In genomic region chr7:141490474-141490873, GRCh38 we compare ENCODE assay signal across 30 cellular contexts.
"Had no signal": no experiment of that assay in that cellular context is flagged by ENCODE, and none has a peak within 500 bp of the region (broad histone marks: within the 10 kb centered on the region; RNA-seq: fewer than 3 reads in every experiment).

No MANE protein-coding gene starts in this region.

- H3K27me3 ChIP-seq: brain microvascular endothelial cell, cardiac muscle cell, SJSA1 had no signal

- H3K36me3 Mint-ChIP-seq: activated CD4-positive, alpha-beta memory T cell treated with anti-CD3 and anti-CD28 coated beads for 36 hours; activated naive CD8-positive, alpha-beta T cell had no signal

- H3K9ac ChIP-seq: KMS-11 had no signal

- FAIRE-seq: astrocyte, RCC 7860 had no signal

- H3K4me2 ChIP-seq: KMS-11 had no signal

- H3K4me3 ChIP-seq: cardiac muscle cell, SJSA1 had no signal

- H3K27ac ChIP-seq: brain microvascular endothelial cell, cardiac muscle cell, KMS-11, SJSA1 had no signal

- H3K4me1 Mint-ChIP-seq: activated B cell treated with CpG ODN at 0.5 μM for 24 hours; activated CD4-positive, alpha-beta T cell treated with anti-CD3 and anti-CD28 coated beads, Interleukin-2, amount 10 ng/mL, durations not matched to agents 7 days and 5 days; activated T-helper 17 cell treated with anti-CD3 and anti-CD28 coated beads, Interleukin-2, amount 50 U/mL, for 72 hours had no signal

- H3K9me3 ChIP-seq: SJSA1 had no signal

- H3K4me1 ChIP-seq: SJSA1 had no signal

- ATAC-seq: activated T-cell treated with anti-CD3 and anti-CD28 coated beads, Interleukin-2, amount 50 U/mL, for 4 hours; activated T-helper 17 cell treated with anti-CD3 and anti-CD28 coated beads, Interleukin-2, amount 50 U/mL, for 72 hours; PC-3; SK-N-SH treated with all-trans-retinoic acid at 6 μM for 48 hours had no signal

- H3K36me3 ChIP-seq: brain microvascular endothelial cell, cardiac muscle cell, SJSA1 had no signal

- DNase-seq: activated B cell treated with CpG ODN at 0.5 μM for 24 hours; activated CD4-positive, alpha-beta memory T cell treated with anti-CD3 and anti-CD28 coated beads for 36 hours; activated CD4-positive, alpha-beta T cell treated with anti-CD3 and anti-CD28 coated beads for 1 hour; activated CD4-positive, alpha-beta T cell treated with anti-CD3 and anti-CD28 coated beads, Interleukin-2, amount 10 ng/mL, durations not matched to agents 7 days and 5 days; activated CD8-positive, alpha-beta memory T cell treated with anti-CD3 and anti-CD28 coated beads for 24 hours; activated gamma-delta T cell; activated naive CD4-positive, alpha-beta T cell treated with anti-CD3 and anti-CD28 coated beads for 36 hours; activated T-cell treated with anti-CD3 and anti-CD28 coated beads, Interleukin-2, amount 50 U/mL, for 4 hours; amygdala; brain microvascular endothelial cell; NCI-H1092; NCI-H1417; NCI-H1930; NCI-H2171; NCI-H2227 treated with DMSO at 0.1 percent for 48 hours; NCI-H526; NCI-H82; PC-3; SHP77; SW 1271; T-helper 9 cell had no signal

- H3K27ac Mint-ChIP-seq: activated B cell treated with CpG ODN at 0.5 μM for 24 hours; activated CD4-positive, alpha-beta memory T cell treated with anti-CD3 and anti-CD28 coated beads for 36 hours; activated CD4-positive, alpha-beta T cell treated with anti-CD3 and anti-CD28 coated beads, Interleukin-2, amount 10 ng/mL, durations not matched to agents 7 days and 5 days; activated naive CD4-positive, alpha-beta T cell treated with anti-CD3 and anti-CD28 coated beads for 36 hours; activated naive CD8-positive, alpha-beta T cell; activated T-helper 17 cell treated with anti-CD3 and anti-CD28 coated beads, Interleukin-2, amount 50 U/mL, for 72 hours; T-helper 1 cell treated with Interleukin-12 subunit alpha and Interleukin-12 subunit beta and Interleukin-4 antibody, amounts not matched to agents 30 μg/mL and 1 μg/mL, for 36 hours had no signal

- H3K4me3 Mint-ChIP-seq: activated B cell treated with CpG ODN at 0.5 μM for 24 hours; activated CD4-positive, alpha-beta memory T cell treated with anti-CD3 and anti-CD28 coated beads for 36 hours; activated CD4-positive, alpha-beta T cell treated with anti-CD3 and anti-CD28 coated beads, Interleukin-2, amount 10 ng/mL, durations not matched to agents 7 days and 5 days; activated naive CD4-positive, alpha-beta T cell treated with anti-CD3 and anti-CD28 coated beads for 36 hours; activated naive CD8-positive, alpha-beta T cell; activated T-cell treated with anti-CD3 and anti-CD28 coated beads, Interleukin-2, amount 50 U/mL, for 4 hours; activated T-helper 17 cell treated with anti-CD3 and anti-CD28 coated beads, Interleukin-2, amount 50 U/mL, for 72 hours; T-helper 1 cell treated with Interleukin-12 subunit alpha and Interleukin-12 subunit beta and Interleukin-4 antibody, amounts not matched to agents 30 μg/mL and 1 μg/mL, for 36 hours had no signal

- H3K9me3 Mint-ChIP-seq: activated B cell treated with CpG ODN at 0.5 μM for 24 hours; activated CD4-positive, alpha-beta memory T cell treated with anti-CD3 and anti-CD28 coated beads for 36 hours; activated CD4-positive, alpha-beta T cell treated with anti-CD3 and anti-CD28 coated beads, Interleukin-2, amount 10 ng/mL, durations not matched to agents 7 days and 5 days; activated naive CD4-positive, alpha-beta T cell treated with anti-CD3 and anti-CD28 coated beads for 36 hours; activated T-cell treated with anti-CD3 and anti-CD28 coated beads, Interleukin-2, amount 50 U/mL, for 4 hours; activated T-helper 17 cell treated with anti-CD3 and anti-CD28 coated beads, Interleukin-2, amount 50 U/mL, for 72 hours; T-helper 1 cell treated with Interleukin-12 subunit alpha and Interleukin-12 subunit beta and Interleukin-4 antibody, amounts not matched to agents 30 μg/mL and 1 μg/mL, for 36 hours had no signal
